1 cellular context compared by ENCODE assay signal in the genomic region with DNA sequence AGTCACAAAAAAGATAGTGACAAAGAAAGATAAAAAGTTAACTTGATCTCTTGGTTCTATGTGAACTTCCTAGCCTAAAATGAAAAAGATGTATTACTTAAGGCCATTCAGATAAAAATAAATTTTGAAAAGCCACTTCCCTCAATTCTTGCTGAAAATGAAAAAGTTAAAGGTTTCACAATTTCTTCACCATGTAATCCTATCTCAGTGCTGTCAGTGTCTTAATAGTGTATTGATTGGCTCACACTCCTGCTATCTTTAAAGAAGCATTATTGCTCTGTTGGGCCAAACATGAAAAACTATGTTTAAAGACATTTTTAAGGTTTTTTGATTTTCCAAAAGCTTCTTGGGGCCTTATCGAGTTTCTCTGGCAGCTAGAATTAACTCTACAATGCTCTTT.
TF ChIP-seq lines count a peak whose summit lies in the region.

No MANE protein-coding gene starts in this region.

TF ChIP-seq in HepG2, 621 proteins besides CTCF, POLR2A, EP300 and RAD21 (continued from another document):
- TF ChIP-seq, protein P1, sequence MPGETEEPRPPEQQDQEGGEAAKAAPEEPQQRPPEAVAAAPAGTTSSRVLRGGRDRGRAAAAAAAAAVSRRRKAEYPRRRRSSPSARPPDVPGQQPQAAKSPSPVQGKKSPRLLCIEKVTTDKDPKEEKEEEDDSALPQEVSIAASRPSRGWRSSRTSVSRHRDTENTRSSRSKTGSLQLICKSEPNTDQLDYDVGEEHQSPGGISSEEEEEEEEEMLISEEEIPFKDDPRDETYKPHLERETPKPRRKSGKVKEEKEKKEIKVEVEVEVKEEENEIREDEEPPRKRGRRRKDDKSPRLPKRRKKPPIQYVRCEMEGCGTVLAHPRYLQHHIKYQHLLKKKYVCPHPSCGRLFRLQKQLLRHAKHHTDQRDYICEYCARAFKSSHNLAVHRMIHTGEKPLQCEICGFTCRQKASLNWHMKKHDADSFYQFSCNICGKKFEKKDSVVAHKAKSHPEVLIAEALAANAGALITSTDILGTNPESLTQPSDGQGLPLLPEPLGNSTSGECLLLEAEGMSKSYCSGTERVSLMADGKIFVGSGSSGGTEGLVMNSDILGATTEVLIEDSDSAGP (CRISPR knock-in tag; IDR thresholded peaks at IDR 0.05; ENCODE audit: borderline replicate concordance): no peak
- TF ChIP-seq ZNF33A (CRISPR knock-in tag; IDR thresholded peaks at IDR 0.05; ENCODE audit: borderline replicate concordance) (no peak), KLF9 (CRISPR knock-in tag; IDR thresholded peaks at IDR 0.05; ENCODE audit: low read depth) (no peak), HNRNPLL (IDR thresholded peaks at IDR 0.05; ENCODE audit: low read depth, low read length, poor library complexity, severe bottlenecking) (no peak), MZF1 (CRISPR knock-in tag; IDR thresholded peaks at IDR 0.05; ENCODE audit: borderline replicate concordance) (no peak), ZNF20 (CRISPR knock-in tag; IDR thresholded peaks at IDR 0.05) (no peak), LCORL (IDR thresholded peaks at IDR 0.05) (no peak), LCORL (CRISPR knock-in tag; IDR thresholded peaks at IDR 0.05) (no peak)
- TF ChIP-seq, protein P2, sequence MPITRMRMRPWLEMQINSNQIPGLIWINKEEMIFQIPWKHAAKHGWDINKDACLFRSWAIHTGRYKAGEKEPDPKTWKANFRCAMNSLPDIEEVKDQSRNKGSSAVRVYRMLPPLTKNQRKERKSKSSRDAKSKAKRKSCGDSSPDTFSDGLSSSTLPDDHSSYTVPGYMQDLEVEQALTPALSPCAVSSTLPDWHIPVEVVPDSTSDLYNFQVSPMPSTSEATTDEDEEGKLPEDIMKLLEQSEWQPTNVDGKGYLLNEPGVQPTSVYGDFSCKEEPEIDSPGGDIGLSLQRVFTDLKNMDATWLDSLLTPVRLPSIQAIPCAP (CRISPR knock-in tag; IDR thresholded peaks at IDR 0.05; ENCODE audit: low read depth): no peak
